ENCODE assay signal across 2 cellular contexts in the genomic region with DNA sequence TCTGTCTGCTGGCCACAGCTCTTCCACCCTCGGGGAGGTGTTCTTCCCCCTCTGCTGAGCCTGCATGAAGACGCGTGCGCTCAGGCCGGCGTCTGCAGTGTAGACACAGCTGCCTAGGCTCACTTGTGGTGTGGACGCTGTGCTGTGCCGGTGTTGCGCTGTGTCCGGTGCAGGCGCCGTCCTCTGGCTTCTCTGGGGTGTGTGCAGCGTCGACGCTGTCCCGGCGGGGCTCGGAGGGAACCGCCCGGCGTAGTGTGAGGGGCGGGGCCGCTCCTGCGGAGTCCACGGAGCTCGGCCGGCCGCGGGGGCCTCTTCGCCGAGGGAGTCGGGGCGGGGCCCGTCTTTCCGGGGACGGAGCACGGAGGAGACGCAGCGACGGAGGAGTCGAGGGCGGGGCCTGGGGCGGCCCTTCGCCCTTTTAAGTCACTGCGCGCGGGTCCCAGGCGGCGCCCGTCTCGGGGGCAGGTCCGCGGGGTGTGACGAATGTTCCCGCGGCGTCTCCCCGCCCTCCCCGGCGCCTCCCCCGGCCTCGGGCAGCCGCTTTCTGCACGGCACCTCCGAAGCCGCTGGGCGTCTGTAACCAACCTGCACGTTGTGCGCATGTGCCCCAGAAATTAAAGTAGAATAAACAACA.
TF ChIP-seq lines count a peak whose summit lies in the region.

No MANE protein-coding gene starts in this region.

TF ChIP-seq in HEK293, 187 proteins besides CTCF, POLR2A, EP300 and RAD21 (continued from another document and continues in another):
- TF ChIP-seq, protein P1, sequence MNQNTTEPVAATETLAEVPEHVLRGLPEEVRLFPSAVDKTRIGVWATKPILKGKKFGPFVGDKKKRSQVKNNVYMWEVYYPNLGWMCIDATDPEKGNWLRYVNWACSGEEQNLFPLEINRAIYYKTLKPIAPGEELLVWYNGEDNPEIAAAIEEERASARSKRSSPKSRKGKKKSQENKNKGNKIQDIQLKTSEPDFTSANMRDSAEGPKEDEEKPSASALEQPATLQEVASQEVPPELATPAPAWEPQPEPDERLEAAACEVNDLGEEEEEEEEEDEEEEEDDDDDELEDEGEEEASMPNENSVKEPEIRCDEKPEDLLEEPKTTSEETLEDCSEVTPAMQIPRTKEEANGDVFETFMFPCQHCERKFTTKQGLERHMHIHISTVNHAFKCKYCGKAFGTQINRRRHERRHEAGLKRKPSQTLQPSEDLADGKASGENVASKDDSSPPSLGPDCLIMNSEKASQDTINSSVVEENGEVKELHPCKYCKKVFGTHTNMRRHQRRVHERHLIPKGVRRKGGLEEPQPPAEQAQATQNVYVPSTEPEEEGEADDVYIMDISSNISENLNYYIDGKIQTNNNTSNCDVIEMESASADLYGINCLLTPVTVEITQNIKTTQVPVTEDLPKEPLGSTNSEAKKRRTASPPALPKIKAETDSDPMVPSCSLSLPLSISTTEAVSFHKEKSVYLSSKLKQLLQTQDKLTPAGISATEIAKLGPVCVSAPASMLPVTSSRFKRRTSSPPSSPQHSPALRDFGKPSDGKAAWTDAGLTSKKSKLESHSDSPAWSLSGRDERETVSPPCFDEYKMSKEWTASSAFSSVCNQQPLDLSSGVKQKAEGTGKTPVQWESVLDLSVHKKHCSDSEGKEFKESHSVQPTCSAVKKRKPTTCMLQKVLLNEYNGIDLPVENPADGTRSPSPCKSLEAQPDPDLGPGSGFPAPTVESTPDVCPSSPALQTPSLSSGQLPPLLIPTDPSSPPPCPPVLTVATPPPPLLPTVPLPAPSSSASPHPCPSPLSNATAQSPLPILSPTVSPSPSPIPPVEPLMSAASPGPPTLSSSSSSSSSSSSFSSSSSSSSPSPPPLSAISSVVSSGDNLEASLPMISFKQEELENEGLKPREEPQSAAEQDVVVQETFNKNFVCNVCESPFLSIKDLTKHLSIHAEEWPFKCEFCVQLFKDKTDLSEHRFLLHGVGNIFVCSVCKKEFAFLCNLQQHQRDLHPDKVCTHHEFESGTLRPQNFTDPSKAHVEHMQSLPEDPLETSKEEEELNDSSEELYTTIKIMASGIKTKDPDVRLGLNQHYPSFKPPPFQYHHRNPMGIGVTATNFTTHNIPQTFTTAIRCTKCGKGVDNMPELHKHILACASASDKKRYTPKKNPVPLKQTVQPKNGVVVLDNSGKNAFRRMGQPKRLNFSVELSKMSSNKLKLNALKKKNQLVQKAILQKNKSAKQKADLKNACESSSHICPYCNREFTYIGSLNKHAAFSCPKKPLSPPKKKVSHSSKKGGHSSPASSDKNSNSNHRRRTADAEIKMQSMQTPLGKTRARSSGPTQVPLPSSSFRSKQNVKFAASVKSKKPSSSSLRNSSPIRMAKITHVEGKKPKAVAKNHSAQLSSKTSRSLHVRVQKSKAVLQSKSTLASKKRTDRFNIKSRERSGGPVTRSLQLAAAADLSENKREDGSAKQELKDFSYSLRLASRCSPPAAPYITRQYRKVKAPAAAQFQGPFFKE (tag by site-specific recombination; IDR thresholded peaks at IDR 0.05; ENCODE audit: borderline replicate concordance) = no peak
- TF ChIP-seq ZNF112 (tag by site-specific recombination; IDR thresholded peaks at IDR 0.05) (no peak), TCF7L2 (IDR thresholded peaks at IDR 0.05; ENCODE audit: borderline replicate concordance, low read depth, low read length) (no peak), ZNF677 (tag by site-specific recombination; IDR thresholded peaks at IDR 0.05) (no peak), ZNF768 (tag by site-specific recombination; IDR thresholded peaks at IDR 0.05) (no peak), ZNF239 (tag by site-specific recombination; IDR thresholded peaks at IDR 0.05) (no peak), ZNF146 (tag by site-specific recombination; IDR thresholded peaks at IDR 0.05) (no peak), ZNF366 (tag by site-specific recombination; conservative IDR thresholded peaks at IDR 0.05) (no peak), KLF16 (tag by site-specific recombination; IDR thresholded peaks at IDR 0.05) (peak; percentile 73), ZBTB21 (tag by site-specific recombination; IDR thresholded peaks at IDR 0.05) (no peak), ZNF776 (tag by site-specific recombination; IDR thresholded peaks at IDR 0.05; ENCODE audit: borderline replicate concordance) (no peak), IKZF3 (tag by site-specific recombination; IDR thresholded peaks at IDR 0.05) (no peak), ZNF48 (tag by site-specific recombination; IDR thresholded peaks at IDR 0.05) (no peak), HOXD13 (CRISPR knock-in tag; IDR thresholded peaks at IDR 0.05; ENCODE audit: borderline replicate concordance) (no peak), YY1 (tag by site-specific recombination; IDR thresholded peaks at IDR 0.05) (no peak; the same call in 1 of the 2 replicates), ZNF426 (tag by site-specific recombination; IDR thresholded peaks at IDR 0.05) (no peak), ZNF175 (tag by site-specific recombination; IDR thresholded peaks at IDR 0.05) (no peak)
- TF ChIP-seq, protein P2, sequence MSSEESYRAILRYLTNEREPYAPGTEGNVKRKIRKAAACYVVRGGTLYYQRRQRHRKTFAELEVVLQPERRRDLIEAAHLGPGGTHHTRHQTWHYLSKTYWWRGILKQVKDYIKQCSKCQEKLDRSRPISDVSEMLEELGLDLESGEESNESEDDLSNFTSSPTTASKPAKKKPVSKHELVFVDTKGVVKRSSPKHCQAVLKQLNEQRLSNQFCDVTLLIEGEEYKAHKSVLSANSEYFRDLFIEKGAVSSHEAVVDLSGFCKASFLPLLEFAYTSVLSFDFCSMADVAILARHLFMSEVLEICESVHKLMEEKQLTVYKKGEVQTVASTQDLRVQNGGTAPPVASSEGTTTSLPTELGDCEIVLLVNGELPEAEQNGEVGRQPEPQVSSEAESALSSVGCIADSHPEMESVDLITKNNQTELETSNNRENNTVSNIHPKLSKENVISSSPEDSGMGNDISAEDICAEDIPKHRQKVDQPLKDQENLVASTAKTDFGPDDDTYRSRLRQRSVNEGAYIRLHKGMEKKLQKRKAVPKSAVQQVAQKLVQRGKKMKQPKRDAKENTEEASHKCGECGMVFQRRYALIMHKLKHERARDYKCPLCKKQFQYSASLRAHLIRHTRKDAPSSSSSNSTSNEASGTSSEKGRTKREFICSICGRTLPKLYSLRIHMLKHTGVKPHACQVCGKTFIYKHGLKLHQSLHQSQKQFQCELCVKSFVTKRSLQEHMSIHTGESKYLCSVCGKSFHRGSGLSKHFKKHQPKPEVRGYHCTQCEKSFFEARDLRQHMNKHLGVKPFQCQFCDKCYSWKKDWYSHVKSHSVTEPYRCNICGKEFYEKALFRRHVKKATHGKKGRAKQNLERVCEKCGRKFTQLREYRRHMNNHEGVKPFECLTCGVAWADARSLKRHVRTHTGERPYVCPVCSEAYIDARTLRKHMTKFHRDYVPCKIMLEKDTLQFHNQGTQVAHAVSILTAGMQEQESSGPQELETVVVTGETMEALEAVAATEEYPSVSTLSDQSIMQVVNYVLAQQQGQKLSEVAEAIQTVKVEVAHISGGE (tag by site-specific recombination; conservative IDR thresholded peaks at IDR 0.05; ENCODE audit: low read depth) = peak; percentile 77
- TF ChIP-seq, protein P3, sequence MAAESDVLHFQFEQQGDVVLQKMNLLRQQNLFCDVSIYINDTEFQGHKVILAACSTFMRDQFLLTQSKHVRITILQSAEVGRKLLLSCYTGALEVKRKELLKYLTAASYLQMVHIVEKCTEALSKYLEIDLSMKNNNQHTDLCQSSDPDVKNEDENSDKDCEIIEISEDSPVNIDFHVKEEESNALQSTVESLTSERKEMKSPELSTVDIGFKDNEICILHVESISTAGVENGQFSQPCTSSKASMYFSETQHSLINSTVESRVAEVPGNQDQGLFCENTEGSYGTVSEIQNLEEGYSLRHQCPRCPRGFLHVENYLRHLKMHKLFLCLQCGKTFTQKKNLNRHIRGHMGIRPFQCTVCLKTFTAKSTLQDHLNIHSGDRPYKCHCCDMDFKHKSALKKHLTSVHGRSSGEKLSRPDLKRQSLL (tag by site-specific recombination; IDR thresholded peaks at IDR 0.05) = no peak

TF ChIP-seq in K562, 482 proteins besides CTCF, POLR2A, EP300 and RAD21 (continued from another document and continues in another):
- TF ChIP-seq, protein P4, sequence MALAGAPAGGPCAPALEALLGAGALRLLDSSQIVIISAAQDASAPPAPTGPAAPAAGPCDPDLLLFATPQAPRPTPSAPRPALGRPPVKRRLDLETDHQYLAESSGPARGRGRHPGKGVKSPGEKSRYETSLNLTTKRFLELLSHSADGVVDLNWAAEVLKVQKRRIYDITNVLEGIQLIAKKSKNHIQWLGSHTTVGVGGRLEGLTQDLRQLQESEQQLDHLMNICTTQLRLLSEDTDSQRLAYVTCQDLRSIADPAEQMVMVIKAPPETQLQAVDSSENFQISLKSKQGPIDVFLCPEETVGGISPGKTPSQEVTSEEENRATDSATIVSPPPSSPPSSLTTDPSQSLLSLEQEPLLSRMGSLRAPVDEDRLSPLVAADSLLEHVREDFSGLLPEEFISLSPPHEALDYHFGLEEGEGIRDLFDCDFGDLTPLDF (CRISPR knock-in tag; IDR thresholded peaks at IDR 0.05) = peak; percentile 54; the same call in 1 of the 2 replicates
- no peak for TF ChIP-seq MXI1 (IDR thresholded peaks at IDR 0.05; ENCODE audit: low read depth, low read length)
- TF ChIP-seq, protein P5, sequence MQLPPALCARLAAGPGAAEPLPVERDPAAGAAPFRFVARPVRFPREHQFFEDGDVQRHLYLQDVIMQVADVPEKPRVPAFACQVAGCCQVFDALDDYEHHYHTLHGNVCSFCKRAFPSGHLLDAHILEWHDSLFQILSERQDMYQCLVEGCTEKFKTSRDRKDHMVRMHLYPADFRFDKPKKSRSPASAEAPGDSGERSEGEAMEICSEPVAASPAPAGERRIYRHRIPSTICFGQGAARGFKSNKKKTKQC (CRISPR knock-in tag; IDR thresholded peaks at IDR 0.05) = 0 out of 2 replicates have a peak, but pooled peaks have one; percentile 44
- TF ChIP-seq GATAD2A (IDR thresholded peaks at IDR 0.05) = no peak
- TF ChIP-seq L3MBTL2 (IDR thresholded peaks at IDR 0.05) = peak; percentile 91
- TF ChIP-seq ZNF263 (CRISPR knock-in tag; IDR thresholded peaks at IDR 0.05; ENCODE audit: borderline replicate concordance) = 0 out of 2 replicates have a peak, but pooled peaks have one; percentile 37
- 0 out of 2 replicates have a peak, but pooled peaks have one; percentile 25 for TF ChIP-seq EGR1 (conservative IDR thresholded peaks at IDR 0.05)
- TF ChIP-seq CTBP1 (IDR thresholded peaks at IDR 0.05; ENCODE audit: borderline replicate concordance) = peak; percentile 73
- TF ChIP-seq NFIX (CRISPR knock-in tag; IDR thresholded peaks at IDR 0.05; ENCODE audit: low read depth) = no peak
- no peak for TF ChIP-seq CREB1 (IDR thresholded peaks at IDR 0.05)
- peak; percentile 47; the same call in 1 of the 2 replicates for TF ChIP-seq CREB1 (CRISPR knock-in tag; IDR thresholded peaks at IDR 0.05)
- TF ChIP-seq CBFB (CRISPR knock-in tag; IDR thresholded peaks at IDR 0.05) = 0 out of 2 replicates have a peak, but pooled peaks have one; percentile 35
- peak; percentile 31 for TF ChIP-seq RBBP5 (IDR thresholded peaks at IDR 0.05; ENCODE audit: borderline replicate concordance, insufficient read depth, low read length, poor library complexity, severe bottlenecking)
- 0 out of 2 replicates have a peak, but pooled peaks have one; percentile 17 for TF ChIP-seq ETV1 (tag; conservative IDR thresholded peaks at IDR 0.05; ENCODE audit: low read depth)
- TF ChIP-seq CCNT2 (IDR thresholded peaks at IDR 0.05; ENCODE audit: borderline replicate concordance, extremely low read depth, insufficient read length, low read depth, low read length) = peak; percentile 40
- TF ChIP-seq SP1 (CRISPR knock-in tag; IDR thresholded peaks at IDR 0.05) = peak; percentile 78
- TF ChIP-seq, protein P6, sequence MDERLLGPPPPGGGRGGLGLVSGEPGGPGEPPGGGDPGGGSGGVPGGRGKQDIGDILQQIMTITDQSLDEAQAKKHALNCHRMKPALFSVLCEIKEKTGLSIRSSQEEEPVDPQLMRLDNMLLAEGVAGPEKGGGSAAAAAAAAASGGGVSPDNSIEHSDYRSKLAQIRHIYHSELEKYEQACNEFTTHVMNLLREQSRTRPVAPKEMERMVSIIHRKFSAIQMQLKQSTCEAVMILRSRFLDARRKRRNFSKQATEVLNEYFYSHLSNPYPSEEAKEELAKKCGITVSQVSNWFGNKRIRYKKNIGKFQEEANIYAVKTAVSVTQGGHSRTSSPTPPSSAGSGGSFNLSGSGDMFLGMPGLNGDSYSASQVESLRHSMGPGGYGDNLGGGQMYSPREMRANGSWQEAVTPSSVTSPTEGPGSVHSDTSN (CRISPR knock-in tag; IDR thresholded peaks at IDR 0.05; ENCODE audit: low read depth) = no peak
- TF ChIP-seq, protein P6 (tag; conservative IDR thresholded peaks at IDR 0.05; ENCODE audit: low read depth) = no peak
- peak; percentile 8 for TF ChIP-seq MEIS2 (IDR thresholded peaks at IDR 0.05; ENCODE audit: partially characterized antibody)
- TF ChIP-seq, protein P7, sequence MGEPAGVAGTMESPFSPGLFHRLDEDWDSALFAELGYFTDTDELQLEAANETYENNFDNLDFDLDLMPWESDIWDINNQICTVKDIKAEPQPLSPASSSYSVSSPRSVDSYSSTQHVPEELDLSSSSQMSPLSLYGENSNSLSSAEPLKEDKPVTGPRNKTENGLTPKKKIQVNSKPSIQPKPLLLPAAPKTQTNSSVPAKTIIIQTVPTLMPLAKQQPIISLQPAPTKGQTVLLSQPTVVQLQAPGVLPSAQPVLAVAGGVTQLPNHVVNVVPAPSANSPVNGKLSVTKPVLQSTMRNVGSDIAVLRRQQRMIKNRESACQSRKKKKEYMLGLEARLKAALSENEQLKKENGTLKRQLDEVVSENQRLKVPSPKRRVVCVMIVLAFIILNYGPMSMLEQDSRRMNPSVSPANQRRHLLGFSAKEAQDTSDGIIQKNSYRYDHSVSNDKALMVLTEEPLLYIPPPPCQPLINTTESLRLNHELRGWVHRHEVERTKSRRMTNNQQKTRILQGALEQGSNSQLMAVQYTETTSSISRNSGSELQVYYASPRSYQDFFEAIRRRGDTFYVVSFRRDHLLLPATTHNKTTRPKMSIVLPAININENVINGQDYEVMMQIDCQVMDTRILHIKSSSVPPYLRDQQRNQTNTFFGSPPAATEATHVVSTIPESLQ (CRISPR knock-in tag; IDR thresholded peaks at IDR 0.05) = 0 out of 2 replicates have a peak, but pooled peaks have one; percentile 61
- TF ChIP-seq, protein P8, sequence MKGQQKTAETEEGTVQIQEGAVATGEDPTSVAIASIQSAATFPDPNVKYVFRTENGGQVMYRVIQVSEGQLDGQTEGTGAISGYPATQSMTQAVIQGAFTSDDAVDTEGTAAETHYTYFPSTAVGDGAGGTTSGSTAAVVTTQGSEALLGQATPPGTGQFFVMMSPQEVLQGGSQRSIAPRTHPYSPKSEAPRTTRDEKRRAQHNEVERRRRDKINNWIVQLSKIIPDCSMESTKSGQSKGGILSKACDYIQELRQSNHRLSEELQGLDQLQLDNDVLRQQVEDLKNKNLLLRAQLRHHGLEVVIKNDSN (CRISPR knock-in tag; IDR thresholded peaks at IDR 0.05) = 0 out of 2 replicates have a peak, but pooled peaks have one; percentile 19
- TF ChIP-seq ZNF24 (IDR thresholded peaks at IDR 0.05) = peak; percentile 18; the same call in 1 of the 2 replicates
- no peak for TF ChIP-seq BHLHE40 (IDR thresholded peaks at IDR 0.05; ENCODE audit: low read length)
- TF ChIP-seq CXXC5 (CRISPR knock-in tag; IDR thresholded peaks at IDR 0.05) = peak; percentile 86
- TF ChIP-seq SRF (CRISPR knock-in tag; IDR thresholded peaks at IDR 0.05) = 0 out of 4 replicates have a peak, but pooled peaks of 1 of the 2 experiments have one; percentile 39
- TF ChIP-seq KLF16 (IDR thresholded peaks at IDR 0.05) = no peak
- TF ChIP-seq HNRNPLL (IDR thresholded peaks at IDR 0.05; ENCODE audit: low read depth, low read length, poor library complexity, severe bottlenecking) = peak; percentile 93
